2 cellular contexts compared by ENCODE assay signal in the genomic region with DNA sequence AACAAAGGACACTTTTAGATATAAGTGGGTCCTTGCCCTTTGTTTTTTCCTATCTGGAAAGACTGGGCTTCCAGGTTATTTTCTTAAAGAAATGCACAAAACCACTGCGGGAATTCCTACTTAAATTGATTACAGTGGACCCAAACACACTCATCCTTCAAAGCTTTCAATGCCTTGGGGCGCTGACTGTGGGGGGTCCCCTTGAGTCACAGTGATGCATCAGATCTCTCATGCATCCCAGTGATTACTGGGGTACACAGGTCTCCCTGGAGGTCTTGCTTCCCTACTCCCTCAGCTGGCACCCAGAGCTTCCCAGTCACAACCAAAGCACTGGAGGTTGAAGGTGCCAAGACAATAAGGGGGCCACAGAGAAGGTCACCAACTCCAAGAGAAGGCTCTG.
TF ChIP-seq lines count a peak whose summit lies in the region.

No MANE protein-coding gene starts in this region.

TF ChIP-seq in IMR-90, 13 proteins besides CTCF, POLR2A, EP300 and RAD21 (continued from another document):
- TF ChIP-seq, protein P1, sequence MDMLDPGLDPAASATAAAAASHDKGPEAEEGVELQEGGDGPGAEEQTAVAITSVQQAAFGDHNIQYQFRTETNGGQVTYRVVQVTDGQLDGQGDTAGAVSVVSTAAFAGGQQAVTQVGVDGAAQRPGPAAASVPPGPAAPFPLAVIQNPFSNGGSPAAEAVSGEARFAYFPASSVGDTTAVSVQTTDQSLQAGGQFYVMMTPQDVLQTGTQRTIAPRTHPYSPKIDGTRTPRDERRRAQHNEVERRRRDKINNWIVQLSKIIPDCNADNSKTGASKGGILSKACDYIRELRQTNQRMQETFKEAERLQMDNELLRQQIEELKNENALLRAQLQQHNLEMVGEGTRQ (IDR thresholded peaks at IDR 0.05; ENCODE audit: low read depth, low read length): no peak
- TF ChIP-seq NFE2L2 (IDR thresholded peaks at IDR 0.05; ENCODE audit: low read depth, low read length) (no peak), RFX5 (IDR thresholded peaks at IDR 0.05; ENCODE audit: low read depth, low read length) (no peak), SMC3 (IDR thresholded peaks at IDR 0.05; ENCODE audit: low read depth, low read length) (no peak), CEBPB (IDR thresholded peaks at IDR 0.05; ENCODE audit: low read depth, low read length) (no peak), BHLHE40 (IDR thresholded peaks at IDR 0.05; ENCODE audit: low read depth, low read length) (no peak), CHD1 (IDR thresholded peaks at IDR 0.05; ENCODE audit: low read depth, low read length) (no peak), MXI1 (IDR thresholded peaks at IDR 0.05; ENCODE audit: borderline replicate concordance, low read depth, low read length) (no peak), RCOR1 (IDR thresholded peaks at IDR 0.05; ENCODE audit: insufficient replicate concordance, low read length) (no peak)
- TF ChIP-seq, protein P2, sequence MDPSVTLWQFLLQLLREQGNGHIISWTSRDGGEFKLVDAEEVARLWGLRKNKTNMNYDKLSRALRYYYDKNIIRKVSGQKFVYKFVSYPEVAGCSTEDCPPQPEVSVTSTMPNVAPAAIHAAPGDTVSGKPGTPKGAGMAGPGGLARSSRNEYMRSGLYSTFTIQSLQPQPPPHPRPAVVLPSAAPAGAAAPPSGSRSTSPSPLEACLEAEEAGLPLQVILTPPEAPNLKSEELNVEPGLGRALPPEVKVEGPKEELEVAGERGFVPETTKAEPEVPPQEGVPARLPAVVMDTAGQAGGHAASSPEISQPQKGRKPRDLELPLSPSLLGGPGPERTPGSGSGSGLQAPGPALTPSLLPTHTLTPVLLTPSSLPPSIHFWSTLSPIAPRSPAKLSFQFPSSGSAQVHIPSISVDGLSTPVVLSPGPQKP (IDR thresholded peaks at IDR 0.05; ENCODE audit: borderline replicate concordance, low read depth, low read length): no peak
TF ChIP-seq in IMR-90: peak in this region for 0.

TF ChIP-seq in WTC11, 78 proteins besides CTCF, POLR2A, EP300 and RAD21:
- TF ChIP-seq, protein P3, sequence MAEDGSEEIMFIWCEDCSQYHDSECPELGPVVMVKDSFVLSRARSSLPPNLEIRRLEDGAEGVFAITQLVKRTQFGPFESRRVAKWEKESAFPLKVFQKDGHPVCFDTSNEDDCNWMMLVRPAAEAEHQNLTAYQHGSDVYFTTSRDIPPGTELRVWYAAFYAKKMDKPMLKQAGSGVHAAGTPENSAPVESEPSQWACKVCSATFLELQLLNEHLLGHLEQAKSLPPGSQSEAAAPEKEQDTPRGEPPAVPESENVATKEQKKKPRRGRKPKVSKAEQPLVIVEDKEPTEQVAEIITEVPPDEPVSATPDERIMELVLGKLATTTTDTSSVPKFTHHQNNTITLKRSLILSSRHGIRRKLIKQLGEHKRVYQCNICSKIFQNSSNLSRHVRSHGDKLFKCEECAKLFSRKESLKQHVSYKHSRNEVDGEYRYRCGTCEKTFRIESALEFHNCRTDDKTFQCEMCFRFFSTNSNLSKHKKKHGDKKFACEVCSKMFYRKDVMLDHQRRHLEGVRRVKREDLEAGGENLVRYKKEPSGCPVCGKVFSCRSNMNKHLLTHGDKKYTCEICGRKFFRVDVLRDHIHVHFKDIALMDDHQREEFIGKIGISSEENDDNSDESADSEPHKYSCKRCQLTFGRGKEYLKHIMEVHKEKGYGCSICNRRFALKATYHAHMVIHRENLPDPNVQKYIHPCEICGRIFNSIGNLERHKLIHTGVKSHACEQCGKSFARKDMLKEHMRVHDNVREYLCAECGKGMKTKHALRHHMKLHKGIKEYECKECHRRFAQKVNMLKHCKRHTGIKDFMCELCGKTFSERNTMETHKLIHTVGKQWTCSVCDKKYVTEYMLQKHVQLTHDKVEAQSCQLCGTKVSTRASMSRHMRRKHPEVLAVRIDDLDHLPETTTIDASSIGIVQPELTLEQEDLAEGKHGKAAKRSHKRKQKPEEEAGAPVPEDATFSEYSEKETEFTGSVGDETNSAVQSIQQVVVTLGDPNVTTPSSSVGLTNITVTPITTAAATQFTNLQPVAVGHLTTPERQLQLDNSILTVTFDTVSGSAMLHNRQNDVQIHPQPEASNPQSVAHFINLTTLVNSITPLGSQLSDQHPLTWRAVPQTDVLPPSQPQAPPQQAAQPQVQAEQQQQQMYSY (CRISPR knock-in tag; IDR thresholded peaks at IDR 0.05): no peak
- TF ChIP-seq JUN (CRISPR knock-in tag; IDR thresholded peaks at IDR 0.05) (no peak), RORB (CRISPR knock-in tag; IDR thresholded peaks at IDR 0.05) (no peak), ATF1 (CRISPR knock-in tag; IDR thresholded peaks at IDR 0.05) (no peak), IRF2 (CRISPR knock-in tag; IDR thresholded peaks at IDR 0.05; ENCODE audit: borderline replicate concordance, low read depth) (no peak), CREB1 (CRISPR knock-in tag; IDR thresholded peaks at IDR 0.05) (no peak), NFATC4 (CRISPR knock-in tag; IDR thresholded peaks at IDR 0.05) (no peak), TP53 (CRISPR knock-in tag; IDR thresholded peaks at IDR 0.05) (no peak), GTF2I (CRISPR knock-in tag; conservative IDR thresholded peaks at IDR 0.05) (no peak), ZNF423 (CRISPR knock-in tag; IDR thresholded peaks at IDR 0.05) (no peak), HMGA2 (CRISPR knock-in tag; IDR thresholded peaks at IDR 0.05) (no peak), ESRRA (CRISPR knock-in tag; IDR thresholded peaks at IDR 0.05; ENCODE audit: borderline replicate concordance) (no peak), FOXK1 (CRISPR knock-in tag; IDR thresholded peaks at IDR 0.05) (no peak)
- TF ChIP-seq, protein P4, sequence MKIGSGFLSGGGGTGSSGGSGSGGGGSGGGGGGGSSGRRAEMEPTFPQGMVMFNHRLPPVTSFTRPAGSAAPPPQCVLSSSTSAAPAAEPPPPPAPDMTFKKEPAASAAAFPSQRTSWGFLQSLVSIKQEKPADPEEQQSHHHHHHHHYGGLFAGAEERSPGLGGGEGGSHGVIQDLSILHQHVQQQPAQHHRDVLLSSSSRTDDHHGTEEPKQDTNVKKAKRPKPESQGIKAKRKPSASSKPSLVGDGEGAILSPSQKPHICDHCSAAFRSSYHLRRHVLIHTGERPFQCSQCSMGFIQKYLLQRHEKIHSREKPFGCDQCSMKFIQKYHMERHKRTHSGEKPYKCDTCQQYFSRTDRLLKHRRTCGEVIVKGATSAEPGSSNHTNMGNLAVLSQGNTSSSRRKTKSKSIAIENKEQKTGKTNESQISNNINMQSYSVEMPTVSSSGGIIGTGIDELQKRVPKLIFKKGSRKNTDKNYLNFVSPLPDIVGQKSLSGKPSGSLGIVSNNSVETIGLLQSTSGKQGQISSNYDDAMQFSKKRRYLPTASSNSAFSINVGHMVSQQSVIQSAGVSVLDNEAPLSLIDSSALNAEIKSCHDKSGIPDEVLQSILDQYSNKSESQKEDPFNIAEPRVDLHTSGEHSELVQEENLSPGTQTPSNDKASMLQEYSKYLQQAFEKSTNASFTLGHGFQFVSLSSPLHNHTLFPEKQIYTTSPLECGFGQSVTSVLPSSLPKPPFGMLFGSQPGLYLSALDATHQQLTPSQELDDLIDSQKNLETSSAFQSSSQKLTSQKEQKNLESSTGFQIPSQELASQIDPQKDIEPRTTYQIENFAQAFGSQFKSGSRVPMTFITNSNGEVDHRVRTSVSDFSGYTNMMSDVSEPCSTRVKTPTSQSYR (CRISPR knock-in tag; IDR thresholded peaks at IDR 0.05): no peak
- TF ChIP-seq, protein P5, sequence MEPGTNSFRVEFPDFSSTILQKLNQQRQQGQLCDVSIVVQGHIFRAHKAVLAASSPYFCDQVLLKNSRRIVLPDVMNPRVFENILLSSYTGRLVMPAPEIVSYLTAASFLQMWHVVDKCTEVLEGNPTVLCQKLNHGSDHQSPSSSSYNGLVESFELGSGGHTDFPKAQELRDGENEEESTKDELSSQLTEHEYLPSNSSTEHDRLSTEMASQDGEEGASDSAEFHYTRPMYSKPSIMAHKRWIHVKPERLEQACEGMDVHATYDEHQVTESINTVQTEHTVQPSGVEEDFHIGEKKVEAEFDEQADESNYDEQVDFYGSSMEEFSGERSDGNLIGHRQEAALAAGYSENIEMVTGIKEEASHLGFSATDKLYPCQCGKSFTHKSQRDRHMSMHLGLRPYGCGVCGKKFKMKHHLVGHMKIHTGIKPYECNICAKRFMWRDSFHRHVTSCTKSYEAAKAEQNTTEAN (CRISPR knock-in tag; IDR thresholded peaks at IDR 0.05): no peak
- TF ChIP-seq, protein P6, sequence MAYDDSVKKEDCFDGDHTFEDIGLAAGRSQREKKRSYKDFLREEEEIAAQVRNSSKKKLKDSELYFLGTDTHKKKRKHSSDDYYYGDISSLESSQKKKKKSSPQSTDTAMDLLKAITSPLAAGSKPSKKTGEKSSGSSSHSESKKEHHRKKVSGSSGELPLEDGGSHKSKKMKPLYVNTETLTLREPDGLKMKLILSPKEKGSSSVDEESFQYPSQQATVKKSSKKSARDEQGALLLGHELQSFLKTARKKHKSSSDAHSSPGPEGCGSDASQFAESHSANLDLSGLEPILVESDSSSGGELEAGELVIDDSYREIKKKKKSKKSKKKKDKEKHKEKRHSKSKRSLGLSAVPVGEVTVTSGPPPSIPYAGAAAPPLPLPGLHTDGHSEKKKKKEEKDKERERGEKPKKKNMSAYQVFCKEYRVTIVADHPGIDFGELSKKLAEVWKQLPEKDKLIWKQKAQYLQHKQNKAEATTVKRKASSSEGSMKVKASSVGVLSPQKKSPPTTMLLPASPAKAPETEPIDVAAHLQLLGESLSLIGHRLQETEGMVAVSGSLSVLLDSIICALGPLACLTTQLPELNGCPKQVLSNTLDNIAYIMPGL (CRISPR knock-in tag; IDR thresholded peaks at IDR 0.05): no peak
- TF ChIP-seq, protein P7, sequence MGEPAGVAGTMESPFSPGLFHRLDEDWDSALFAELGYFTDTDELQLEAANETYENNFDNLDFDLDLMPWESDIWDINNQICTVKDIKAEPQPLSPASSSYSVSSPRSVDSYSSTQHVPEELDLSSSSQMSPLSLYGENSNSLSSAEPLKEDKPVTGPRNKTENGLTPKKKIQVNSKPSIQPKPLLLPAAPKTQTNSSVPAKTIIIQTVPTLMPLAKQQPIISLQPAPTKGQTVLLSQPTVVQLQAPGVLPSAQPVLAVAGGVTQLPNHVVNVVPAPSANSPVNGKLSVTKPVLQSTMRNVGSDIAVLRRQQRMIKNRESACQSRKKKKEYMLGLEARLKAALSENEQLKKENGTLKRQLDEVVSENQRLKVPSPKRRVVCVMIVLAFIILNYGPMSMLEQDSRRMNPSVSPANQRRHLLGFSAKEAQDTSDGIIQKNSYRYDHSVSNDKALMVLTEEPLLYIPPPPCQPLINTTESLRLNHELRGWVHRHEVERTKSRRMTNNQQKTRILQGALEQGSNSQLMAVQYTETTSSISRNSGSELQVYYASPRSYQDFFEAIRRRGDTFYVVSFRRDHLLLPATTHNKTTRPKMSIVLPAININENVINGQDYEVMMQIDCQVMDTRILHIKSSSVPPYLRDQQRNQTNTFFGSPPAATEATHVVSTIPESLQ (CRISPR knock-in tag; IDR thresholded peaks at IDR 0.05): no peak
- TF ChIP-seq, protein P1 (CRISPR knock-in tag; IDR thresholded peaks at IDR 0.05): no peak
- TF ChIP-seq, protein P8, sequence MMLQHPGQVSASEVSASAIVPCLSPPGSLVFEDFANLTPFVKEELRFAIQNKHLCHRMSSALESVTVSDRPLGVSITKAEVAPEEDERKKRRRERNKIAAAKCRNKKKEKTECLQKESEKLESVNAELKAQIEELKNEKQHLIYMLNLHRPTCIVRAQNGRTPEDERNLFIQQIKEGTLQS (CRISPR knock-in tag; conservative IDR thresholded peaks at IDR 0.05): no peak
- TF ChIP-seq, protein P9, sequence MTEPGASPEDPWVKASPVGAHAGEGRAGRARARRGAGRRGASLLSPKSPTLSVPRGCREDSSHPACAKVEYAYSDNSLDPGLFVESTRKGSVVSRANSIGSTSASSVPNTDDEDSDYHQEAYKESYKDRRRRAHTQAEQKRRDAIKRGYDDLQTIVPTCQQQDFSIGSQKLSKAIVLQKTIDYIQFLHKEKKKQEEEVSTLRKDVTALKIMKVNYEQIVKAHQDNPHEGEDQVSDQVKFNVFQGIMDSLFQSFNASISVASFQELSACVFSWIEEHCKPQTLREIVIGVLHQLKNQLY (CRISPR knock-in tag; IDR thresholded peaks at IDR 0.05): no peak
